7 cellular contexts compared by ENCODE assay signal in the genomic region with DNA sequence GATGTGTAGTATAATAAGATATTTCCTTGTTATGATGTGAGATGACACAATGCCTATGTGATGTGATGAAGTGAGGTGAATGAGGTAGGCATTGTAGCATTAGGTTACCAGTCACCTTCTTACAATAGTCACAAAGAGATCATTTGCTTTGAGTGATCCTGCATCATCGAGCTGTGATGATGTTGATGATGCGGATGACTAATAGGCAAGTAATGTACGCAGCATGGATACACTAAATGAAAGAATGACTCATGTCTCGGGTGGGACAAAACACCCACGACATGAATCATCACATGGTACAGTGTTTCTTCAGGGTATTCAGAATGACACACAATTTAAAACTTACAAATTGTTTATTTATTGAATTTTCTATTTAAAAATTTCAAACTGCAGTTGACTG.
A peak's percentile ranks its signal among the peaks of the same experiment; 100 is the strongest.
DNase-seq lines count a peak whose midpoint lies in the region; ATAC-seq and TF ChIP-seq lines count a peak whose summit lies in the region.

No MANE protein-coding gene starts in this region.

- H3K4me2 ChIP-seq in hepatocyte: no peak overlapping the region

- H3K27me3 ChIP-seq in hepatocyte: no peaks in the 10 kb centered on the region

- WGBS in hepatocyte (ENCODE audit: low lambda C conversion rate, missing lambda C conversion rate): 66% methylated on average over 5 of the region's 5 CpGs

- no peaks in the 10 kb centered on the region for H3K9me2 ChIP-seq in hepatocyte (replicated peaks; ENCODE audit: insufficient read depth)

- H4K20me1 ChIP-seq in hepatocyte (ENCODE audit: insufficient read depth, poor library complexity, severe bottlenecking): no peaks in the 10 kb centered on the region

- no peak overlapping the region for H2AFZ ChIP-seq in hepatocyte

- no peak overlapping the region for H3K27ac ChIP-seq in hepatocyte

- H3K4me1 ChIP-seq in hepatocyte (ENCODE audit: insufficient read depth): no peaks in the 10 kb centered on the region

- H3K9me3 ChIP-seq in hepatocyte (ENCODE audit: low read depth): no peaks in the 10 kb centered on the region

- TF ChIP-seq CTCF in hepatocyte (IDR thresholded peaks at IDR 0.05; ENCODE audit: poor library complexity): no peak

- H3K79me2 ChIP-seq in hepatocyte: no peaks in the 10 kb centered on the region

- DNase-seq in LoVo (ENCODE audit: low spot score): peak; percentile 83
- DNase-seq in activated T-helper 9 cell treated with anti-CD3 and anti-CD28 coated beads, Interleukin-2, amount 50 U/mL, for 16 hours (ENCODE audit: low read depth): peak; percentile 26
- DNase-seq in hepatocyte (ENCODE audit: low spot score): peak; percentile 40
- peak; percentile 19 for DNase-seq in stimulated activated CD8-positive, alpha-beta memory T cell treated with anti-CD3 and anti-CD28 coated beads, Interleukin-4, amount 100 ng/mL, for 24 hours (ENCODE audit: low read depth)
- DNase-seq in middle frontal gyrus (ENCODE audit: extremely low spot score, low spot score): no peak
- no peak for DNase-seq in medulla oblongata (ENCODE audit: extremely low spot score)

- ATAC-seq in GM19372 (IDR thresholded peaks at IDR 0.05; ENCODE audit: low read depth, unreplicated experiment): peak; percentile 55

- no peaks in the 10 kb centered on the region for H3K36me3 ChIP-seq in hepatocyte (replicated peaks; ENCODE audit: insufficient read depth, low read depth)

- H3K4me3 ChIP-seq in hepatocyte: no peak overlapping the region

Comparison
In these comparisons a context has a peak if more than half of its experiments do, and no peak if none do; other contexts are left out.
1. DNase-seq: peak in LoVo (single experiment), activated T-helper 9 cell treated with anti-CD3 and anti-CD28 coated beads, Interleukin-2, amount 50 U/mL, for 16 hours (single experiment), hepatocyte (single experiment) and stimulated activated CD8-positive, alpha-beta memory T cell treated with anti-CD3 and anti-CD28 coated beads, Interleukin-4, amount 100 ng/mL, for 24 hours (single experiment); none in middle frontal gyrus (single experiment) and medulla oblongata (single experiment).